Comparison of ENCODE assay signal across 1 cellular context in the genomic region with DNA sequence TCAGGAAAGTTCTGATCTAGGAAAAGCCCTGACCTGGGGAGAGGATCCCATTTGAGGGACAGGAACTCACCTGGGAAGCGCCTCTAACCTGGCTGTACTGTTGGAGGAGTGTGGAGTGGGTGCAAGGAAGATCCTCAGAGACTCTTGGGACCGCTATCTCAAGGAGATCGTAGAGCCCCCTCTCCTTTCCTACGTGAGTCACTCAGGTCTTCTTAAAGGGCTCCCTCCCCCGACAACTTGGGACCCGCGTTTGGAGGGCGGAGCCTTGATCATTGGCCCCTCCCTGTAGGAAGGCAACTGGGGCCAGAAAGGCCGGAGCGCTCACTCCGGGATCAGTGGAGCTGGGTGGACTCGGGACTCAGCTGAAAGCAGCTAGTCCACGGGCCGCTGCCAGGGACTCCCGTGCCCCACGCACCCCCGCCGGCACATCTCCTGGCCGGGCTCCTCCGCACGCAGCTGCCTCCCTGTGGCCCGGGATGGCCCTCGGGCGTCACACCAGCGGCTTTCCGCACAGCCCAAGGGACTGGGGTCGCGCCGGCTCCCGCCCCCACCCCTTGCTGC.
TF ChIP-seq lines count a peak whose summit lies in the region.

No MANE protein-coding gene starts in this region.

TF ChIP-seq in HepG2, 621 proteins besides CTCF, POLR2A, EP300 and RAD21 (continued from another document and continues in another):
- TF ChIP-seq, protein P1, sequence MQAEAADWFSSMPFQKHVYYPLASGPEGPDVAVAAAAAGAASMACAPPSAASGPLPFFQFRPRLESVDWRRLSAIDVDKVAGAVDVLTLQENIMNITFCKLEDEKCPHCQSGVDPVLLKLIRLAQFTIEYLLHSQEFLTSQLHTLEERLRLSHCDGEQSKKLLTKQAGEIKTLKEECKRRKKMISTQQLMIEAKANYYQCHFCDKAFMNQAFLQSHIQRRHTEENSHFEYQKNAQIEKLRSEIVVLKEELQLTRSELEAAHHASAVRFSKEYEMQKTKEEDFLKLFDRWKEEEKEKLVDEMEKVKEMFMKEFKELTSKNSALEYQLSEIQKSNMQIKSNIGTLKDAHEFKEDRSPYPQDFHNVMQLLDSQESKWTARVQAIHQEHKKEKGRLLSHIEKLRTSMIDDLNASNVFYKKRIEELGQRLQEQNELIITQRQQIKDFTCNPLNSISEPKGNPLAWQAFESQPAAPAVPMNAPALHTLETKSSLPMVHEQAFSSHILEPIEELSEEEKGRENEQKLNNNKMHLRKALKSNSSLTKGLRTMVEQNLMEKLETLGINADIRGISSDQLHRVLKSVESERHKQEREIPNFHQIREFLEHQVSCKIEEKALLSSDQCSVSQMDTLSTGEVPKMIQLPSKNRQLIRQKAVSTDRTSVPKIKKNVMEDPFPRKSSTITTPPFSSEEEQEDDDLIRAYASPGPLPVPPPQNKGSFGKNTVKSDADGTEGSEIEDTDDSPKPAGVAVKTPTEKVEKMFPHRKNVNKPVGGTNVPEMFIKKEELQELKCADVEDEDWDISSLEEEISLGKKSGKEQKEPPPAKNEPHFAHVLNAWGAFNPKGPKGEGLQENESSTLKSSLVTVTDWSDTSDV (CRISPR knock-in tag; IDR thresholded peaks at IDR 0.05), result 0 out of 2 replicates have a peak, but pooled peaks have one; percentile 69
- TF ChIP-seq DRAP1 (CRISPR knock-in tag; IDR thresholded peaks at IDR 0.05) (peak; percentile 85; the same call in 1 of the 2 replicates), ZFP36 (IDR thresholded peaks at IDR 0.05; ENCODE audit: borderline replicate concordance, low read depth, low read length, partially characterized antibody) (no peak), MLLT10 (CRISPR knock-in tag; IDR thresholded peaks at IDR 0.05) (no peak), NFKB2 (CRISPR knock-in tag; IDR thresholded peaks at IDR 0.05; ENCODE audit: borderline replicate concordance) (no peak), FOXC1 (CRISPR knock-in tag; IDR thresholded peaks at IDR 0.05; ENCODE audit: borderline replicate concordance) (0 out of 2 replicates have a peak, but pooled peaks have one; percentile 64), ZNF251 (CRISPR knock-in tag; IDR thresholded peaks at IDR 0.05) (no peak), GLI4 (CRISPR knock-in tag; IDR thresholded peaks at IDR 0.05; ENCODE audit: borderline replicate concordance) (no peak), ZNF781 (CRISPR knock-in tag; IDR thresholded peaks at IDR 0.05; ENCODE audit: borderline replicate concordance, not compliant biosample characterization) (peak; percentile 68), ZNF850 (CRISPR knock-in tag; conservative IDR thresholded peaks at IDR 0.05) (peak; percentile 73; the same call in 1 of the 2 replicates), POLR2AphosphoS5 (IDR thresholded peaks at IDR 0.05; ENCODE audit: low read depth, low read length) (0 out of 2 replicates have a peak, but pooled peaks have one; percentile 6), ZNF709 (CRISPR knock-in tag; IDR thresholded peaks at IDR 0.05) (no peak), U2AF1 (optimal IDR thresholded peaks at IDR 0.05; ENCODE audit: low read depth, low read length) (peak; percentile 11), AKAP8 (CRISPR knock-in tag; IDR thresholded peaks at IDR 0.05) (peak; percentile 15; the same call in 1 of the 2 replicates), ZNF333 (CRISPR knock-in tag; IDR thresholded peaks at IDR 0.05; ENCODE audit: borderline replicate concordance) (no peak), ZNF747 (CRISPR knock-in tag; IDR thresholded peaks at IDR 0.05; ENCODE audit: borderline replicate concordance) (no peak), ESRRA (CRISPR knock-in tag; IDR thresholded peaks at IDR 0.05; ENCODE audit: low read depth) (0 out of 2 replicates have a peak, but pooled peaks have one; percentile 16), ZBTB39 (CRISPR knock-in tag; IDR thresholded peaks at IDR 0.05) (peak; percentile 62; the same call in 1 of the 2 replicates), DMAP1 (CRISPR knock-in tag; IDR thresholded peaks at IDR 0.05) (0 out of 2 replicates have a peak, but pooled peaks have one; percentile 10), ZNF335 (CRISPR knock-in tag; IDR thresholded peaks at IDR 0.05) (no peak), ZNF883 (CRISPR knock-in tag; IDR thresholded peaks at IDR 0.05; ENCODE audit: not compliant biosample characterization) (peak; percentile 71), HMG20A (CRISPR knock-in tag; IDR thresholded peaks at IDR 0.05; ENCODE audit: borderline replicate concordance) (no peak), ZFP41 (CRISPR knock-in tag; IDR thresholded peaks at IDR 0.05; ENCODE audit: borderline replicate concordance) (0 out of 2 replicates have a peak, but pooled peaks have one; percentile 35), ZSCAN20 (CRISPR knock-in tag; IDR thresholded peaks at IDR 0.05; ENCODE audit: borderline replicate concordance) (0 out of 2 replicates have a peak, but pooled peaks have one; percentile 59), ZNF446 (CRISPR knock-in tag; IDR thresholded peaks at IDR 0.05) (peak; percentile 29), RFX3 (CRISPR knock-in tag; IDR thresholded peaks at IDR 0.05) (no peak), SRF (IDR thresholded peaks at IDR 0.05; ENCODE audit: low read depth, low read length) (no peak), ZSCAN30 (CRISPR knock-in tag; IDR thresholded peaks at IDR 0.05) (0 out of 2 replicates have a peak, but pooled peaks have one; percentile 18), MED8 (CRISPR knock-in tag; IDR thresholded peaks at IDR 0.05; ENCODE audit: insufficient replicate concordance) (peak; percentile 33), ZNF619 (CRISPR knock-in tag; IDR thresholded peaks at IDR 0.05) (peak; percentile 51; the same call in 1 of the 2 replicates), ELF4 (CRISPR knock-in tag; IDR thresholded peaks at IDR 0.05; ENCODE audit: borderline replicate concordance) (0 out of 2 replicates have a peak, but pooled peaks have one; percentile 32), SOX6 (IDR thresholded peaks at IDR 0.05) (no peak), SOX6 (CRISPR knock-in tag; IDR thresholded peaks at IDR 0.05) (0 out of 2 replicates have a peak, but pooled peaks have one; percentile 14), NBN (conservative IDR thresholded peaks at IDR 0.05) (no peak), PAWR (CRISPR knock-in tag; IDR thresholded peaks at IDR 0.05; ENCODE audit: borderline replicate concordance) (no peak), STAT6 (CRISPR knock-in tag; IDR thresholded peaks at IDR 0.05; ENCODE audit: borderline replicate concordance) (no peak)
- TF ChIP-seq, protein P2, sequence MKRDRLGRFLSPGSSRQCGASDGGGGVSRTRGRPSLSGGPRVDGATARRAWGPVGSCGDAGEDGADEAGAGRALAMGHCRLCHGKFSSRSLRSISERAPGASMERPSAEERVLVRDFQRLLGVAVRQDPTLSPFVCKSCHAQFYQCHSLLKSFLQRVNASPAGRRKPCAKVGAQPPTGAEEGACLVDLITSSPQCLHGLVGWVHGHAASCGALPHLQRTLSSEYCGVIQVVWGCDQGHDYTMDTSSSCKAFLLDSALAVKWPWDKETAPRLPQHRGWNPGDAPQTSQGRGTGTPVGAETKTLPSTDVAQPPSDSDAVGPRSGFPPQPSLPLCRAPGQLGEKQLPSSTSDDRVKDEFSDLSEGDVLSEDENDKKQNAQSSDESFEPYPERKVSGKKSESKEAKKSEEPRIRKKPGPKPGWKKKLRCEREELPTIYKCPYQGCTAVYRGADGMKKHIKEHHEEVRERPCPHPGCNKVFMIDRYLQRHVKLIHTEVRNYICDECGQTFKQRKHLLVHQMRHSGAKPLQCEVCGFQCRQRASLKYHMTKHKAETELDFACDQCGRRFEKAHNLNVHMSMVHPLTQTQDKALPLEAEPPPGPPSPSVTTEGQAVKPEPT (CRISPR knock-in tag; IDR thresholded peaks at IDR 0.05; ENCODE audit: low read depth), result 0 out of 2 replicates have a peak, but pooled peaks have one; percentile 15
- TF ChIP-seq, protein P3, sequence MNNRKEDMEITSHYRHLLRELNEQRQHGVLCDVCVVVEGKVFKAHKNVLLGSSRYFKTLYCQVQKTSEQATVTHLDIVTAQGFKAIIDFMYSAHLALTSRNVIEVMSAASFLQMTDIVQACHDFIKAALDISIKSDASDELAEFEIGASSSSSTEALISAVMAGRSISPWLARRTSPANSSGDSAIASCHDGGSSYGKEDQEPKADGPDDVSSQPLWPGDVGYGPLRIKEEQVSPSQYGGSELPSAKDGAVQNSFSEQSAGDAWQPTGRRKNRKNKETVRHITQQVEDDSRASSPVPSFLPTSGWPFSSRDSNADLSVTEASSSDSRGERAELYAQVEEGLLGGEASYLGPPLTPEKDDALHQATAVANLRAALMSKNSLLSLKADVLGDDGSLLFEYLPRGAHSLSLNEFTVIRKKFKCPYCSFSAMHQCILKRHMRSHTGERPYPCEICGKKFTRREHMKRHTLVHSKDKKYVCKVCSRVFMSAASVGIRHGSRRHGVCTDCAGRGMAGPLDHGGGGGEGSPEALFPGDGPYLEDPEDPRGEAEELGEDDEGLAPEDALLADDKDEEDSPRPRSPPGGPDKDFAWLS (CRISPR knock-in tag; IDR thresholded peaks at IDR 0.05; ENCODE audit: borderline replicate concordance), result 0 out of 2 replicates have a peak, but pooled peaks have one; percentile 10
- TF ChIP-seq, protein P4, sequence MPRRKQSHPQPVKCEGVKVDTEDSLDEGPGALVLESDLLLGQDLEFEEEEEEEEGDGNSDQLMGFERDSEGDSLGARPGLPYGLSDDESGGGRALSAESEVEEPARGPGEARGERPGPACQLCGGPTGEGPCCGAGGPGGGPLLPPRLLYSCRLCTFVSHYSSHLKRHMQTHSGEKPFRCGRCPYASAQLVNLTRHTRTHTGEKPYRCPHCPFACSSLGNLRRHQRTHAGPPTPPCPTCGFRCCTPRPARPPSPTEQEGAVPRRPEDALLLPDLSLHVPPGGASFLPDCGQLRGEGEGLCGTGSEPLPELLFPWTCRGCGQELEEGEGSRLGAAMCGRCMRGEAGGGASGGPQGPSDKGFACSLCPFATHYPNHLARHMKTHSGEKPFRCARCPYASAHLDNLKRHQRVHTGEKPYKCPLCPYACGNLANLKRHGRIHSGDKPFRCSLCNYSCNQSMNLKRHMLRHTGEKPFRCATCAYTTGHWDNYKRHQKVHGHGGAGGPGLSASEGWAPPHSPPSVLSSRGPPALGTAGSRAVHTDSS (CRISPR knock-in tag; conservative IDR thresholded peaks at IDR 0.05), result no peak
- TF ChIP-seq, protein P5, sequence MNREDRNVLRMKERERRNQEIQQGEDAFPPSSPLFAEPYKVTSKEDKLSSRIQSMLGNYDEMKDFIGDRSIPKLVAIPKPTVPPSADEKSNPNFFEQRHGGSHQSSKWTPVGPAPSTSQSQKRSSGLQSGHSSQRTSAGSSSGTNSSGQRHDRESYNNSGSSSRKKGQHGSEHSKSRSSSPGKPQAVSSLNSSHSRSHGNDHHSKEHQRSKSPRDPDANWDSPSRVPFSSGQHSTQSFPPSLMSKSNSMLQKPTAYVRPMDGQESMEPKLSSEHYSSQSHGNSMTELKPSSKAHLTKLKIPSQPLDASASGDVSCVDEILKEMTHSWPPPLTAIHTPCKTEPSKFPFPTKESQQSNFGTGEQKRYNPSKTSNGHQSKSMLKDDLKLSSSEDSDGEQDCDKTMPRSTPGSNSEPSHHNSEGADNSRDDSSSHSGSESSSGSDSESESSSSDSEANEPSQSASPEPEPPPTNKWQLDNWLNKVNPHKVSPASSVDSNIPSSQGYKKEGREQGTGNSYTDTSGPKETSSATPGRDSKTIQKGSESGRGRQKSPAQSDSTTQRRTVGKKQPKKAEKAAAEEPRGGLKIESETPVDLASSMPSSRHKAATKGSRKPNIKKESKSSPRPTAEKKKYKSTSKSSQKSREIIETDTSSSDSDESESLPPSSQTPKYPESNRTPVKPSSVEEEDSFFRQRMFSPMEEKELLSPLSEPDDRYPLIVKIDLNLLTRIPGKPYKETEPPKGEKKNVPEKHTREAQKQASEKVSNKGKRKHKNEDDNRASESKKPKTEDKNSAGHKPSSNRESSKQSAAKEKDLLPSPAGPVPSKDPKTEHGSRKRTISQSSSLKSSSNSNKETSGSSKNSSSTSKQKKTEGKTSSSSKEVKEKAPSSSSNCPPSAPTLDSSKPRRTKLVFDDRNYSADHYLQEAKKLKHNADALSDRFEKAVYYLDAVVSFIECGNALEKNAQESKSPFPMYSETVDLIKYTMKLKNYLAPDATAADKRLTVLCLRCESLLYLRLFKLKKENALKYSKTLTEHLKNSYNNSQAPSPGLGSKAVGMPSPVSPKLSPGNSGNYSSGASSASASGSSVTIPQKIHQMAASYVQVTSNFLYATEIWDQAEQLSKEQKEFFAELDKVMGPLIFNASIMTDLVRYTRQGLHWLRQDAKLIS (CRISPR knock-in tag; IDR thresholded peaks at IDR 0.05), result no peak
